Comparison of ENCODE assay signal across 20 cellular contexts in genomic region chr17:28526381-28526780, GRCh38. TPM values are rescaled to one million over a fixed set of nuclear protein-coding genes. Genes with fewer than 3 reads are reported as not detected.
A peak's percentile ranks its signal among the peaks of the same experiment; 100 is the strongest.
DNase-seq lines count a peak whose midpoint lies in the region; ATAC-seq and TF ChIP-seq lines count a peak whose summit lies in the region.
"Had no signal": no experiment of that assay in that cellular context is flagged by ENCODE, and none has a peak within 500 bp of the region (broad histone marks: within the 10 kb centered on the region; RNA-seq: fewer than 3 reads in every experiment).

No MANE protein-coding gene starts in this region.

- ATAC-seq in foreskin keratinocyte (no peak), GM18870 (IDR thresholded peaks at IDR 0.05; ENCODE audit: unreplicated experiment) (no peak)
- ATAC-seq: CD8-positive, alpha-beta T cell; GM12878; Panc1; Right ventricle myocardium inferior had no signal

- H3K4me1 ChIP-seq in mucosa of stomach (ENCODE audit: control insufficient read depth, insufficient read depth, low read length) (peaks cover 48% of the 10 kb centered on the region), urinary bladder (ENCODE audit: insufficient read depth) (no peaks in the 10 kb centered on the region), foreskin keratinocyte (no peaks in the 10 kb centered on the region)
- H3K4me1 ChIP-seq: BE2C had no signal

- TF ChIP-seq CTCF in VCaP (conservative IDR thresholded peaks at IDR 0.05) (no peak), foreskin keratinocyte (conservative IDR thresholded peaks at IDR 0.05) (no peak)

- H3K36me3 ChIP-seq in mucosa of stomach (ENCODE audit: control insufficient read depth, insufficient read depth, low read length) (no peaks in the 10 kb centered on the region), urinary bladder (ENCODE audit: insufficient read depth) (no peaks in the 10 kb centered on the region)
- H3K36me3 ChIP-seq: BE2C had no signal

- peak; percentile 5 for DNase-seq in NCI-H2227 (lab: John Stamatoyannopoulos, UW; ENCODE audit: unreplicated experiment)
- DNase-seq in NCI-H2227 treated with DMSO at 0.1 percent for 48 hours (lab: John Stamatoyannopoulos, UW) = no peak
- DNase-seq in GDM1 (lab: John Stamatoyannopoulos, UW) = no peak
- DNase-seq in foreskin keratinocyte = no peak
- DNase-seq: BE2C; CD8-positive, alpha-beta T cell; DMS79 treated with DMSO at 0.1 percent for 48 hours; HCEC 1CT; NCI-H1417 treated with DMSO at 0.1 percent for 48 hours; NCI-H1930; NCI-H510A had no signal

- H3K27ac ChIP-seq in VCaP = peak overlapping the region; percentile 86
- H3K27ac ChIP-seq in urinary bladder (ENCODE audit: low read depth) = peak overlapping the region; percentile 3
- no peak overlapping the region for H3K27ac ChIP-seq in foreskin keratinocyte

- H3K4me3 ChIP-seq in mucosa of stomach (ENCODE audit: low read length) = no peak overlapping the region
- no peak overlapping the region for H3K4me3 ChIP-seq in urinary bladder (ENCODE audit: low read depth, low read length)
- H3K4me3 ChIP-seq: GM12878 had no signal

- H3K9me3 ChIP-seq in mucosa of stomach (ENCODE audit: control insufficient read depth, low read length) = no peaks in the 10 kb centered on the region
- H3K9me3 ChIP-seq: BE2C had no signal

- H3K27me3 ChIP-seq in mucosa of stomach (ENCODE audit: control insufficient read depth, insufficient read depth, low read length) (peaks cover 1% of the 10 kb centered on the region), foreskin keratinocyte (peaks cover 7% of the 10 kb centered on the region)
- H3K27me3 ChIP-seq: BE2C had no signal

- WGBS in urinary bladder = 77% methylated on average over 8 of the region's 8 CpGs

- H3K9ac ChIP-seq in mucosa of stomach (ENCODE audit: low read length) = peak overlapping the region; percentile 32

RNA-seq across cellular contexts. Expression of gene FOXN1, which starts 20.2 kb away (rescaled TPM):
- total RNA-seq in urinary bladder (0.11 TPM), foreskin keratinocyte (0.07 and 0.28 TPM in 2 replicates)
- polyA plus RNA-seq in urinary bladder (0.13 TPM), foreskin keratinocyte (0.07 and 0.18 TPM in 2 replicates)
- total RNA-seq: CD8-positive, alpha-beta T cell; G401; GM12878; Right ventricle myocardium inferior had no signal
- polyA plus RNA-seq: AG04450, GM12878 had no signal

RNA-seq across cellular contexts. Expression of gene UNC119, which starts 26.0 kb away (rescaled TPM):
- 15.2 TPM for total RNA-seq in urinary bladder
- polyA plus RNA-seq in urinary bladder = 24.4 TPM
- 22.9 and 24.1 TPM in 2 replicates for total RNA-seq in foreskin keratinocyte
- 28.5 and 31.8 TPM in 2 replicates for polyA plus RNA-seq in foreskin keratinocyte

RNA-seq across cellular contexts. Expression of gene PIGS, which starts 44.9 kb away (rescaled TPM):
- total RNA-seq in urinary bladder (21.1 TPM), foreskin keratinocyte (44.9 and 47.4 TPM in 2 replicates)
- polyA plus RNA-seq in urinary bladder (64.4 TPM), foreskin keratinocyte (32.3 and 36.8 TPM in 2 replicates)

RNA-seq across cellular contexts. Expression of gene ALDOC, which starts 50.3 kb away (rescaled TPM):
- 9.6 TPM for total RNA-seq in urinary bladder
- polyA plus RNA-seq in urinary bladder = 34.2 TPM
- total RNA-seq in foreskin keratinocyte = 18.4 and 20.8 TPM in 2 replicates
- 19.5 and 22.8 TPM in 2 replicates for polyA plus RNA-seq in foreskin keratinocyte

RNA-seq across cellular contexts. Expression of gene SLC13A2, which starts 52.9 kb away (rescaled TPM):
- total RNA-seq in urinary bladder (not detected), foreskin keratinocyte (not detected in 2 replicates)
- polyA plus RNA-seq in urinary bladder (0.03 TPM), foreskin keratinocyte (not detected in 2 replicates)
- total RNA-seq: CD8-positive, alpha-beta T cell; G401; Right ventricle myocardium inferior had no signal
- polyA plus RNA-seq: AG04450 had no signal
